Comparison of ENCODE assay signal across 8 cellular contexts in genomic region chr12:101830391-101831325, GRCh38. TPM values are rescaled to one million over a fixed set of nuclear protein-coding genes. Genes with fewer than 3 reads are reported as not detected.
DNase-seq lines count a peak whose midpoint lies in the region; ATAC-seq and TF ChIP-seq lines count a peak whose summit lies in the region.

TSS of gene GNPTAB (minus strand) at chr12:101830959. CDS start at chr12:101830675, 284 bp downstream.

- peak within 1 kb of the TSS; percentile 94 for H3K4me3 ChIP-seq in astrocyte of the spinal cord (ENCODE audit: low read depth, low read length)

- ATAC-seq in GM18511 (IDR thresholded peaks at IDR 0.05; ENCODE audit: unreplicated experiment) (peak; percentile 93), HG03025 (IDR thresholded peaks at IDR 0.05; ENCODE audit: low FRiP score, unreplicated experiment) (peak; percentile 89), sciatic nerve (peak; percentile 98)

- TF ChIP-seq CTCF in 22Rv1 (IDR thresholded peaks at IDR 0.05) (peak; percentile 100), astrocyte of the spinal cord (IDR thresholded peaks at IDR 0.05; ENCODE audit: low read depth, low read length) (peak; percentile 70)

- DNase-seq in NCI-H2029 (lab: John Stamatoyannopoulos, UW), result peak; percentile 89
- peak; percentile 89 for DNase-seq in T1000 (lab: John Stamatoyannopoulos, UW)
- DNase-seq in astrocyte of the spinal cord (ENCODE audit: low read depth, low spot score), result peak; percentile 91
- DNase-seq in hypothalamus (lab: John Stamatoyannopoulos, UW), result peak; percentile 25 to 92 (median 82)
- peak; percentile 95 for DNase-seq in sciatic nerve (ENCODE audit: low spot score)

- intact Hi-C loops in sciatic nerve (cut with DNase I), result loop anchor here (10.0 kb wide), 1 partner anchor 56 kb away; no protein-coding TSS in a partner anchor

- H3K27ac ChIP-seq in 22Rv1, result peak within 1 kb of the TSS; percentile 80

- in situ Hi-C loops in astrocyte of the spinal cord (cut with HindIII; ENCODE audit: low sequenced_read_pairs), result no loop called here

RNA-seq across cellular contexts. Expression of gene GNPTAB, which starts in this region (rescaled TPM):
- 45.7 TPM for total RNA-seq in sciatic nerve

Comparison
In these comparisons a context has a peak if more than half of its experiments do, and no peak if none do; other contexts are left out.
1. Peak in every context shown above with its lines: DNase-seq, ATAC-seq, H3K4me3 ChIP-seq and H3K27ac ChIP-seq.